Comparison of ENCODE assay signal across 12 cellular contexts in genomic region chr12:96981053-96981452, GRCh38.
DNase-seq lines count a peak whose midpoint lies in the region; ATAC-seq and TF ChIP-seq lines count a peak whose summit lies in the region.
"Had no signal": no experiment of that assay in that cellular context is flagged by ENCODE, and none has a peak within 500 bp of the region (broad histone marks: within the 10 kb centered on the region; RNA-seq: fewer than 3 reads in every experiment).

No MANE protein-coding gene starts in this region.

- WGBS in suprapubic skin = 37% methylated on average over 5 of the region's 5 CpGs
- WGBS in body of pancreas, 2 donors = 34 to 41% methylated on average over 5 of the region's 5 CpGs

- TF ChIP-seq POLR2A in suprapubic skin (IDR thresholded peaks at IDR 0.05) (no peak), body of pancreas (IDR thresholded peaks at IDR 0.05) (no peak)

- peak; percentile 83 for DNase-seq in BJ (ENCODE audit: low read depth)
- peak; percentile 79 for DNase-seq in NCI-H226
- peak; percentile 3 to 79 for DNase-seq in dermis microvascular lymphatic vessel endothelial cell (ENCODE audit: low read depth in 2 of 2)
- DNase-seq in myocyte (ENCODE audit: low read depth) = peak; percentile 67
- no peak for DNase-seq in stimulated activated naive CD8-positive, alpha-beta T cell treated with anti-CD3 and anti-CD28 coated beads, Interleukin-15, amount 100 ng/mL, for 72 hours
- DNase-seq in suprapubic skin (ENCODE audit: low spot score in 2 of 2) = no peak
- no peak for DNase-seq in body of pancreas
- DNase-seq: activated effector memory CD4-positive, alpha-beta T cell treated with Interleukin-2 at 50 U/mL for 16 hours; transverse colon had no signal

- CTCF ChIA-PET in BJ (lab: Yijun Ruan, JAX) = no interaction called here

- no peak overlapping the region for H3K27ac Mint-ChIP-seq in stimulated activated naive CD8-positive, alpha-beta T cell treated with anti-CD3 and anti-CD28 coated beads, Interleukin-15, amount 100 ng/mL, for 72 hours

- no peak for ATAC-seq in stimulated activated naive CD8-positive, alpha-beta T cell treated with anti-CD3 and anti-CD28 coated beads, Interleukin-15, amount 100 ng/mL, for 72 hours
- no peak for ATAC-seq in HG03108 (IDR thresholded peaks at IDR 0.05; ENCODE audit: unreplicated experiment)
- no peak for ATAC-seq in body of pancreas

- TF ChIP-seq CTCF in BJ (IDR thresholded peaks at IDR 0.05; ENCODE audit: insufficient read depth, low read depth, low read length) (no peak), suprapubic skin (IDR thresholded peaks at IDR 0.05) (no peak), body of pancreas (IDR thresholded peaks at IDR 0.05) (no peak)

- intact Hi-C loops in body of pancreas (cut with DNase I) = loop anchor here (5.0 kb wide), 1 partner anchor 421 kb away; no protein-coding TSS in a partner anchor

- H3K4me3 Mint-ChIP-seq in stimulated activated naive CD8-positive, alpha-beta T cell treated with anti-CD3 and anti-CD28 coated beads, Interleukin-15, amount 100 ng/mL, for 72 hours = no peak overlapping the region

- peaks cover 10% of the 10 kb centered on the region for H3K4me1 Mint-ChIP-seq in stimulated activated naive CD8-positive, alpha-beta T cell treated with anti-CD3 and anti-CD28 coated beads, Interleukin-15, amount 100 ng/mL, for 72 hours

- H3K9me3 ChIP-seq in suprapubic skin = no peaks in the 10 kb centered on the region
- H3K9me3 ChIP-seq in body of pancreas = no peaks in the 10 kb centered on the region
- H3K9me3 ChIP-seq: esophagus muscularis mucosa, transverse colon had no signal

- H3K36me3 ChIP-seq in BJ (ENCODE audit: control insufficient read depth, insufficient read depth, low read length) (no peaks in the 10 kb centered on the region), suprapubic skin (no peaks in the 10 kb centered on the region), body of pancreas (replicated peaks in 1 of 2; ENCODE audit: insufficient read depth in 1 of 2, low read depth in 2 of 2) (no peaks in the 10 kb centered on the region)
- H3K36me3 ChIP-seq: esophagus muscularis mucosa, transverse colon had no signal

- H3K4me3 ChIP-seq in BJ (ENCODE audit: low read depth, low read length) (no peak overlapping the region), suprapubic skin (no peak overlapping the region), body of pancreas (no peak overlapping the region)
- H3K4me3 ChIP-seq: esophagus muscularis mucosa, transverse colon had no signal

- POLR2A ChIA-PET in BJ (lab: Charles Lee) = no interaction called here

- H3K4me1 ChIP-seq in suprapubic skin = peaks cover 6% of the 10 kb centered on the region
- peaks cover 9% of the 10 kb centered on the region for H3K4me1 ChIP-seq in body of pancreas

- peaks cover 19% of the 10 kb centered on the region for H3K27me3 Mint-ChIP-seq in stimulated activated naive CD8-positive, alpha-beta T cell treated with anti-CD3 and anti-CD28 coated beads, Interleukin-15, amount 100 ng/mL, for 72 hours

- peaks cover 2% of the 10 kb centered on the region for H3K27me3 ChIP-seq in BJ (ENCODE audit: control insufficient read depth, insufficient read depth, low read length)
- peaks cover 7% of the 10 kb centered on the region for H3K27me3 ChIP-seq in suprapubic skin
- no peaks in the 10 kb centered on the region for H3K27me3 ChIP-seq in body of pancreas

- H3K27ac ChIP-seq in suprapubic skin (no peak overlapping the region), body of pancreas (no peak overlapping the region)
- H3K27ac ChIP-seq: esophagus muscularis mucosa, KMS-11, transverse colon had no signal

- no peaks in the 10 kb centered on the region for H3K9me3 Mint-ChIP-seq in stimulated activated naive CD8-positive, alpha-beta T cell treated with anti-CD3 and anti-CD28 coated beads, Interleukin-15, amount 100 ng/mL, for 72 hours

- no peak for TF ChIP-seq EP300 in suprapubic skin (IDR thresholded peaks at IDR 0.05)

Comparison
In these comparisons a context has a peak if more than half of its experiments do, and no peak if none do; other contexts are left out.
1. DNase-seq: peak in BJ (single experiment), NCI-H226 (single experiment), dermis microvascular lymphatic vessel endothelial cell (2 of 2) and myocyte (single experiment); none in stimulated activated naive CD8-positive, alpha-beta T cell treated with anti-CD3 and anti-CD28 coated beads, Interleukin-15, amount 100 ng/mL, for 72 hours (0 of 2), suprapubic skin (0 of 2) and body of pancreas (0 of 4).